Comparison of ENCODE assay signal across 8 cellular contexts in the genomic region with DNA sequence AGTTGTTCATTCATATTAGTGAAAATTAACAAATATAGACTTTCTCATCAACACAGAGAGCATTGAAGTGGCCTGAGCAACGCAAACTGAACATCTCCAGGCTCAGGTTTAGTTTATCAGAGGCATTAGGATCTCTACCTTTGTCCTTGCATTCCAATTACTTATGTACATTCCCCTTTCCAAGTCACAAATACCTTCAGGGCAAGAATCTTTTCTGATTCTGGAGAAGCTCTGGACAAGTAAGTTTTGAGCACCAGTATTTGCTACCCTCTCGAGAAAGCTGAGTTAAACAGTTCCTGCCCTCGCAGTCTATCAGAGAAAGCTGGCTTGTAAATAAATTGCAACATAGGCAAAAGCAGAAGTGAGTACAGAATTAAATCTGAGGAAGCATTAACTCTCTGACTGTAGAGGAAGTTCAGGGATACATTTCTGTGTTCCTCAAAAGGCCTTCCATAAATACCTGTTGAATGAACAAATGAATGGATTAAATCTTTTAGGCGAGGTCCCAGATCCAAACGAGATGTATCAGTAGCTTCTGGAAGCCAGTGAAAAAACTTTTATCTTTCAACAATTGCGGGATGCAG. TPM values are rescaled to one million over a fixed set of nuclear protein-coding genes. Genes with fewer than 3 reads are reported as not detected.
DNase-seq lines count a peak whose midpoint lies in the region; ATAC-seq and TF ChIP-seq lines count a peak whose summit lies in the region.

No MANE protein-coding gene starts in this region.

- no peaks in the 10 kb centered on the region for H3K36me3 ChIP-seq in body of pancreas (replicated peaks in 1 of 2; ENCODE audit: insufficient read depth in 1 of 2, low read depth in 2 of 2)
- H3K36me3 ChIP-seq in lower lobe of right lung = no peaks in the 10 kb centered on the region
- H3K36me3 ChIP-seq in upper lobe of right lung = no peaks in the 10 kb centered on the region

- no peaks in the 10 kb centered on the region for H3K27me3 ChIP-seq in body of pancreas
- no peaks in the 10 kb centered on the region for H3K27me3 ChIP-seq in lower lobe of right lung (ENCODE audit: low read depth)
- H3K27me3 ChIP-seq in upper lobe of right lung = no peaks in the 10 kb centered on the region

- DNase-seq in DMS114 treated with DMSO at 0.1 percent for 48 hours (lab: John Stamatoyannopoulos, UW; ENCODE audit: unreplicated experiment) = peak; percentile 13
- peak; percentile 40 for DNase-seq in M059J (ENCODE audit: low read depth)
- DNase-seq in body of pancreas = no peak
- no peak for DNase-seq in lower lobe of right lung
- no peak for DNase-seq in upper lobe of right lung
- no peak for DNase-seq in NCI-H510A treated with DMSO at 0.1 percent for 48 hours (lab: John Stamatoyannopoulos, UW)
- DNase-seq in ecto neural progenitor cell (ENCODE audit: low spot score) = no peak

- TF ChIP-seq CTCF in body of pancreas (IDR thresholded peaks at IDR 0.05) (no peak), lower lobe of right lung (IDR thresholded peaks at IDR 0.05) (no peak), upper lobe of right lung (IDR thresholded peaks at IDR 0.05) (no peak)

- intact Hi-C loops in body of pancreas (cut with DNase I) = no loop called here
- intact Hi-C loops in lower lobe of right lung (cut with DNase I) = no loop called here
- intact Hi-C loops in upper lobe of right lung (cut with DNase I) = no loop called here

- 2% methylated on average over 6 of the region's 6 CpGs for WGBS in body of pancreas, 2 donors

- H3K27ac ChIP-seq in body of pancreas (peak overlapping the region; percentile 3 to 93 (median 90)), lower lobe of right lung (peak overlapping the region; percentile 96), upper lobe of right lung (peak overlapping the region; percentile 96)

- H3K4me3 ChIP-seq in body of pancreas (peak overlapping the region in 1 of 2 donors; percentile 46), lower lobe of right lung (peak overlapping the region; percentile 86), upper lobe of right lung (peak overlapping the region; percentile 93)

- H3K4me1 ChIP-seq in body of pancreas (peaks cover 40% of the 10 kb centered on the region), lower lobe of right lung (peaks cover 52% of the 10 kb centered on the region), upper lobe of right lung (peaks cover 41% of the 10 kb centered on the region)

- ATAC-seq in body of pancreas (no peak), lower lobe of right lung (peak; percentile 14 to 33), upper lobe of right lung (peak; percentile 7), HG03097 (IDR thresholded peaks at IDR 0.05; ENCODE audit: low FRiP score, unreplicated experiment) (no peak)

- H3K9me3 ChIP-seq in body of pancreas (no peaks in the 10 kb centered on the region), lower lobe of right lung (no peaks in the 10 kb centered on the region), upper lobe of right lung (no peaks in the 10 kb centered on the region)

- TF ChIP-seq POLR2A in body of pancreas (IDR thresholded peaks at IDR 0.05) = no peak

RNA-seq across cellular contexts. Expression of a gene that starts 1.2 kb away (rescaled TPM):
- 9.3 and 16.4 TPM in 2 replicates for total RNA-seq in M059J (2014; rRNA removed; shearing (Covaris generic))
- 1 to 10 TPM; 3.3 to 4.7 TPM for total RNA-seq in body of pancreas
- total RNA-seq in lower lobe of right lung = 29.9 TPM
- total RNA-seq in upper lobe of right lung = 22.3 TPM

Comparison
In these comparisons a context has a peak if more than half of its experiments do, and no peak if none do; other contexts are left out.
1. DNase-seq: peak in DMS114 treated with DMSO at 0.1 percent for 48 hours (single experiment) and M059J (single experiment); none in body of pancreas (0 of 4), lower lobe of right lung (single experiment), upper lobe of right lung (single experiment), NCI-H510A treated with DMSO at 0.1 percent for 48 hours (single experiment) and ecto neural progenitor cell (single experiment).
2. ATAC-seq: peak in lower lobe of right lung (2 of 2) and upper lobe of right lung (single experiment); none in body of pancreas (single experiment) and HG03097 (single experiment).
3. Peak in every context shown above with its lines, with median percentiles within 50 percentile points of each other: H3K27ac ChIP-seq.